1 cellular context compared by ENCODE assay signal in the genomic region with DNA sequence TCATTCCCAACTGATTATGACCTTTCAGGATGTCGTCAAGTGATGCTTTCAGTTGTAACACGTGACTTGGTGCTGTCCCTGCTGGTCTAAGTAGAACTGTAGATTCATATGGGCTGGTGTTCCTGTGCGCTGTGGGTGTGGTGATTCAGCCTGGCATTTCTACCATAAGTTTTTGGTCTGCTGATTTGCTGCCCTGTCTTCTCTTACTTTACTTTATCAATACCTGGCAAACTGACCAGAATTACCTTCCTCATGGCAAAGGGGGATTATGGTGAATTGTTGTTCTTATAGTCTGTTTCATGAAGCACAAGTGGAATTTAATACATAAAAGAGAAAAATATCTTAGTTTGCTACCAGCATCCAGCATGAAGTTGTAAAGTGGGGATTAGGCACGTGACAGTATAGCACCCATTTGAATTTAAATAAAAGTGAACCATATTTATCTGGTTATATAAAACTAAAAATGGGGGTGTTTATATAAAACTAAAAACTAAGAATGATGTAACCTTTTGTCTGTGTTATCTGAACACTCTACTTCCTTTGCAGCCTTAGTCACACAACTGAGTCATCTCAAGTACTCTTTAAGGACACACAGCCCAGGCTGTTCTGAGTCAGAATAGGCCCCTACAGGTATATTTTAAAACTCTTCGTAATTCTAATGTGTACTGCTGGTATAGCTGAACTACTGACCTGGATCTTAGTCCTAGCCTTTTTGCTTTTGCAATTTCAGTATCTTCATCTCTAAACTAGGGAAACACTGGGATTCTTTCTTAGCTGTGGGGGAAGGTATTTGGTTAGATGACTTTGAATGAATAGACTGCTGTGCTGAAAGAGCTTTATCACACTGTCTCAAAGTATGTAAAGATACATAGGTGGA.
TF ChIP-seq lines count a peak whose summit lies in the region.

No MANE protein-coding gene starts in this region.

TF ChIP-seq in K562, 482 proteins besides CTCF, POLR2A, EP300 and RAD21 (continued from another document):
- TF ChIP-seq E2F5 (CRISPR knock-in tag; IDR thresholded peaks at IDR 0.05): no peak
- TF ChIP-seq FOS (IDR thresholded peaks at IDR 0.05; ENCODE audit: extremely low read depth, insufficient read length): peak; percentile 52
- TF ChIP-seq ATF1 (CRISPR knock-in tag; IDR thresholded peaks at IDR 0.05): no peak
- TF ChIP-seq ATF1 (tag; IDR thresholded peaks at IDR 0.05): 0 out of 2 replicates have a peak, but pooled peaks have one; percentile 18
TF ChIP-seq in K562: peak in this region for 49.
